In genomic region chr5:168157141-168157540, GRCh38 we compare ENCODE assay signal across 34 cellular contexts.
A peak's percentile ranks its signal among the peaks of the same experiment; 100 is the strongest.
DNase-seq lines count a peak whose midpoint lies in the region; ATAC-seq, FAIRE-seq and TF ChIP-seq lines count a peak whose summit lies in the region.
"Had no signal": no experiment of that assay in that cellular context is flagged by ENCODE, and none has a peak within 500 bp of the region (broad histone marks: within the 10 kb centered on the region; RNA-seq: fewer than 3 reads in every experiment).

No MANE protein-coding gene starts in this region.

- H3K4me2 ChIP-seq in HepG2 (ENCODE audit: low read depth, low read length) = no peak overlapping the region
- H3K4me2 ChIP-seq: A549; BLaER1; BLaER1 treated with 17β-estradiol and CSF1 and Interleukin-3, amounts not matched to agents 10 nM and 100 nM had no signal

- ATAC-seq in heart right ventricle (no peak), HepG2 (no peak), left lobe of liver (peak; percentile 80), right lobe of liver (peak; percentile 54 to 84 (median 76)), GM18907 (IDR thresholded peaks at IDR 0.05; ENCODE audit: unreplicated experiment) (no peak)
- ATAC-seq: A549; CD8-positive, alpha-beta T cell had no signal

- no peaks in the 10 kb centered on the region for H4K20me1 ChIP-seq in HepG2 (ENCODE audit: insufficient read depth, low read length)
- H4K20me1 ChIP-seq: BLaER1; BLaER1 treated with 17β-estradiol and CSF1 and Interleukin-3, amounts not matched to agents 10 nM and 100 nM had no signal

- no peaks in the 10 kb centered on the region for H3K36me3 ChIP-seq in left ventricle myocardium inferior
- H3K36me3 ChIP-seq in heart right ventricle = no peaks in the 10 kb centered on the region
- no peaks in the 10 kb centered on the region for H3K36me3 ChIP-seq in liver (ENCODE audit: control insufficient read depth in 4 of 4, insufficient read depth in 3 of 4, low read depth in 1 of 4, low read length in 3 of 4)
- no peaks in the 10 kb centered on the region for H3K36me3 ChIP-seq in HepG2 (replicated peaks in 1 of 2; ENCODE audit: control insufficient read depth in 1 of 2, insufficient read depth in 2 of 2, low read length in 2 of 2)
- H3K36me3 ChIP-seq in right lobe of liver = no peaks in the 10 kb centered on the region
- H3K36me3 ChIP-seq: BE2C had no signal

- H3K9ac ChIP-seq in liver (ENCODE audit: low read depth in 1 of 2, low read length in 2 of 2) (no peak overlapping the region), HepG2 (ENCODE audit: insufficient read depth, low read depth, low read length) (no peak overlapping the region)
- H3K9ac ChIP-seq: BLaER1; BLaER1 treated with 17β-estradiol and CSF1 and Interleukin-3, amounts not matched to agents 10 nM and 100 nM had no signal

- TF ChIP-seq CTCF in left ventricle myocardium inferior (IDR thresholded peaks at IDR 0.05; ENCODE audit: borderline replicate concordance) = no peak
- TF ChIP-seq CTCF in heart right ventricle (IDR thresholded peaks at IDR 0.05) = no peak
- TF ChIP-seq CTCF in liver (IDR thresholded peaks at IDR 0.05; ENCODE audit: low read depth, low read length, missing input control) = no peak
- TF ChIP-seq CTCF in HepG2 (CRISPR knock-in tag; IDR thresholded peaks at IDR 0.05) = no peak
- TF ChIP-seq CTCF in right lobe of liver (IDR thresholded peaks at IDR 0.05) = no peak

- FAIRE-seq in HepG2 (lab: Jason Lieb, UNC) = no peak
- FAIRE-seq: A204.1, A549, D721Med had no signal

- intact Hi-C loops in left ventricle myocardium inferior (cut with micrococcal nuclease) (no loop called here), heart right ventricle (cut with DNase I) (no loop called here), HepG2 (cut with micrococcal nuclease; ENCODE audit: unreplicated experiment) (no loop called here), right lobe of liver (cut with DNase I) (no loop called here)

- TF ChIP-seq POLR2A in HepG2 (IDR thresholded peaks at IDR 0.05; ENCODE audit: insufficient read depth in 1 of 2, low read depth in 2 of 2, low read length in 2 of 2) (no peak), right lobe of liver (IDR thresholded peaks at IDR 0.05) (no peak)

- WGBS in heart right ventricle, 2 donors = 89 to 98% methylated on average over 2 of the region's 2 CpGs
- WGBS in liver = 71% methylated on average over 2 of the region's 2 CpGs
- 47% methylated on average over 2 of the region's 2 CpGs for WGBS in HepG2 (ENCODE audit: low lambda C conversion rate)
- WGBS in right lobe of liver (ENCODE audit: insufficient coverage, low coverage, low lambda C conversion rate, missing lambda C conversion rate) = 44% methylated on average over 2 of the region's 2 CpGs

- H3K27me3 ChIP-seq in left ventricle myocardium inferior (ENCODE audit: low read depth) (peaks cover 3% of the 10 kb centered on the region), heart right ventricle (no peaks in the 10 kb centered on the region), liver (ENCODE audit: control insufficient read depth in 4 of 4, insufficient read depth in 4 of 4, low read length in 3 of 4) (no peaks in the 10 kb centered on the region), HepG2 (ENCODE audit: control insufficient read depth in 1 of 2, insufficient read depth in 2 of 2, low read length in 2 of 2) (peaks cover 0 to 7% of the 10 kb centered on the region in 2 experiments; a peak in 2 of 5 replicates), right lobe of liver (no peaks in the 10 kb centered on the region)
- H3K27me3 ChIP-seq: BE2C; BLaER1; BLaER1 treated with 17β-estradiol and CSF1 and Interleukin-3, amounts not matched to agents 10 nM and 100 nM had no signal

- CTCF ChIA-PET in HepG2 (lab: Yijun Ruan, JAX; ENCODE audit: low intra/inter-chr PET ratio, low total read pairs) = no interaction called here

- in situ Hi-C loops in HepG2 (cut with HindIII; ENCODE audit: extremely low pct_ligation_motif_present, low pct_unique_long_range_greater_than_20kb) = no loop called here

- TF ChIP-seq RAD21 in liver (IDR thresholded peaks at IDR 0.05) (no peak), HepG2 (CRISPR knock-in tag; IDR thresholded peaks at IDR 0.05) (no peak)

- no peaks in the 10 kb centered on the region for H3K9me3 ChIP-seq in left ventricle myocardium inferior (replicated peaks)
- no peaks in the 10 kb centered on the region for H3K9me3 ChIP-seq in heart right ventricle
- no peaks in the 10 kb centered on the region for H3K9me3 ChIP-seq in liver (ENCODE audit: control insufficient read depth in 4 of 4, low read length in 3 of 4)
- no peaks in the 10 kb centered on the region for H3K9me3 ChIP-seq in HepG2 (ENCODE audit: low read length)
- no peaks in the 10 kb centered on the region for H3K9me3 ChIP-seq in right lobe of liver
- H3K9me3 ChIP-seq: A549, BE2C, BLaER1, Caco-2 had no signal

- H3K27ac ChIP-seq in left ventricle myocardium inferior (replicated peaks) (peak overlapping the region; percentile 73), heart right ventricle (no peak overlapping the region), liver (ENCODE audit: low read depth in 1 of 2, low read length in 2 of 2) (no peak overlapping the region), HepG2 (ENCODE audit: extremely low read length, insufficient read depth, low read length) (no peak overlapping the region), right lobe of liver (no peak overlapping the region)
- H3K27ac ChIP-seq: 22Rv1; A549; BLaER1; BLaER1 treated with 17β-estradiol and CSF1 and Interleukin-3, amounts not matched to agents 10 nM and 100 nM; C4-2B had no signal

- POLR2A ChIA-PET in HepG2 (lab: Yijun Ruan, JAX) = no interaction called here

- no peak for TF ChIP-seq EP300 in HepG2 (IDR thresholded peaks at IDR 0.05; ENCODE audit: low read depth in 2 of 2, low read length in 2 of 2)
- TF ChIP-seq EP300 in HepG2 (CRISPR knock-in tag; IDR thresholded peaks at IDR 0.05; ENCODE audit: borderline replicate concordance) = no peak

- no TSS peak for BruUV-seq in HepG2 (replicated peaks; lab: Mats Ljungman, UMichigan)

- no peak overlapping the region for H3K4me3 ChIP-seq in left ventricle myocardium inferior
- no peak overlapping the region for H3K4me3 ChIP-seq in heart right ventricle
- H3K4me3 ChIP-seq in liver (ENCODE audit: low read depth in 1 of 3, low read length in 3 of 3) = no peak overlapping the region
- H3K4me3 ChIP-seq in HepG2 (replicated peaks in 1 of 3; ENCODE audit: insufficient read depth in 1 of 3, low read depth in 2 of 3, low read length in 3 of 3) = no peak overlapping the region
- no peak overlapping the region for H3K4me3 ChIP-seq in right lobe of liver
- H3K4me3 ChIP-seq: A549; BLaER1; BLaER1 treated with 17β-estradiol and CSF1 and Interleukin-3, amounts not matched to agents 10 nM and 100 nM had no signal

- DNase-seq in left ventricle myocardium inferior = no peak
- DNase-seq in heart right ventricle = no peak
- no peak for DNase-seq in HepG2 (ENCODE audit: low spot score)
- no peak for DNase-seq in left lobe of liver (ENCODE audit: low spot score)
- no peak for DNase-seq in right lobe of liver
- no peak for DNase-seq in occipital lobe (lab: John Stamatoyannopoulos, UW)
- DNase-seq: 8988T; ACHN; AML-193; BE2C; C1 segment of cervical spinal cord; Caco-2; Calu3; CD4-positive, alpha-beta memory T cell; CD4-positive, alpha-beta T cell; CD4-positive, CD25-positive, alpha-beta regulatory T cell; CD8-positive, alpha-beta memory T cell; CD8-positive, alpha-beta T cell; DMS 273 treated with DMSO at 0.1 percent for 48 hours; DMS153; DMS53; DMS79; DMS79 treated with DMSO at 0.1 percent for 48 hours; DND-41; EL had no signal

- H3K4me1 ChIP-seq in left ventricle myocardium inferior (peaks cover 70% of the 10 kb centered on the region), heart right ventricle (peaks cover 0 to 38% (median 12%) of the 10 kb centered on the region in 9 donors), liver (ENCODE audit: control insufficient read depth in 4 of 4, insufficient read depth in 4 of 4, low read length in 3 of 4) (no peaks in the 10 kb centered on the region), HepG2 (ENCODE audit: insufficient read depth, low read length) (no peaks in the 10 kb centered on the region), right lobe of liver (no peaks in the 10 kb centered on the region)
- H3K4me1 ChIP-seq: A549, Caco-2 had no signal

- no peaks in the 10 kb centered on the region for H3K79me2 ChIP-seq in HepG2 (ENCODE audit: insufficient read depth, low read length)

- no peak overlapping the region for H2AFZ ChIP-seq in HepG2 (ENCODE audit: low read length)

TF ChIP-seq in HepG2, 621 proteins besides CTCF, POLR2A, EP300 and RAD21 (continues in another document):
- TF ChIP-seq DBP (CRISPR knock-in tag; IDR thresholded peaks at IDR 0.05; ENCODE audit: not compliant biosample characterization) = no peak
- no peak for TF ChIP-seq HES4 (CRISPR knock-in tag; IDR thresholded peaks at IDR 0.05; ENCODE audit: borderline replicate concordance)
- no peak for TF ChIP-seq SMC3 (IDR thresholded peaks at IDR 0.05; ENCODE audit: low read length)
- no peak for TF ChIP-seq TBL1XR1 (IDR thresholded peaks at IDR 0.05; ENCODE audit: borderline replicate concordance, low read length, partially characterized antibody)
- no peak for TF ChIP-seq ZNF720 (CRISPR knock-in tag; IDR thresholded peaks at IDR 0.05)
- no peak for TF ChIP-seq ZNF232 (CRISPR knock-in tag; IDR thresholded peaks at IDR 0.05; ENCODE audit: borderline replicate concordance)
- TF ChIP-seq ATF4 (CRISPR knock-in tag; IDR thresholded peaks at IDR 0.05) = no peak

Comparison
In these comparisons a context has a peak if more than half of its experiments do, and no peak if none do; other contexts are left out.
1. ATAC-seq: peak in left lobe of liver (single experiment) and right lobe of liver (4 of 4); none in heart right ventricle (0 of 8), HepG2 (single experiment) and GM18907 (single experiment).